1 cellular context compared by ENCODE assay signal in the genomic region with DNA sequence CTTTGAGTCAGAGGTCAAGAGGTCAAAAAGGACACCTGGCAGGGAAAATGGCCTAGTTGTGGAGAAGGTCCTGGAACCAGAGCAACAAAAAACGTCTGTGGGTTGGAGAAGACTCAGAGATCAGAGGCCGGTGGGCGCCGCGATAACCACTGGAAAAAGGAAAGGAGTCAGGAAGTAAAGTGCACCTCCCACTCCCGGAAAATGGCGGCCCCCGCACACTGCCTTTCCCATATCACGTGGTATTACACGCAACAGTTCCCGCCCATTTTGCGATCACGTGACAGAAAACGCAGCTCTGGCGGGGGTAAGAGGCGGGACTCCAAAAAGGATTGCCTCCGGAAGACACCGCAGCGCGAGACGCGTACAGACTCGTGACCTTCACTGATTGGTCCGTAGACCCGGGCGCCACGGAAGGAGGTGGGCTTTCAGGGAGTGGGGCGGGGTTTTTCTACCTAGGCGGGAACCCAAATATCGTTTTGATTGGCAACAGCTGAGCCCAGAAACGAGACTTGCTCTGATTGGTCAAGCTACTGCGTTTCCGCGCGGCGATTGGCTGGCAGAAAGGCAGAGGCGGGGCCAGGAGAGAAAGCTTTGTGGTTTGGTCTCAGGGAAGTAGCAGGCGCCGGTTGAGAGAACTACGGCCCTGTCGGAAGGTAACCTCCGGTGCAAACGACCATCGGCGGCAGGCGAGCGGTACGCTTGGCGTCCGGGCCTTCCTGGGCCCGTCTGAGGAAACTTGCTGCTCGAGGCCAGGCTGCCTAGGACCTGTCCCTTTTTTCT.
TF ChIP-seq lines count a peak whose summit lies in the region.

Gene ACTMAP (minus strand): TSS at position 193 of the 780 bp plus-strand sequence. CDS start 674 bp downstream, outside the sequence.

TF ChIP-seq in HEK293, 187 proteins besides CTCF, POLR2A, EP300 and RAD21 (continued from another document and continues in another):
- no peak for TF ChIP-seq ZNF423 (tag by site-specific recombination; IDR thresholded peaks at IDR 0.05)
- TF ChIP-seq, protein P1, sequence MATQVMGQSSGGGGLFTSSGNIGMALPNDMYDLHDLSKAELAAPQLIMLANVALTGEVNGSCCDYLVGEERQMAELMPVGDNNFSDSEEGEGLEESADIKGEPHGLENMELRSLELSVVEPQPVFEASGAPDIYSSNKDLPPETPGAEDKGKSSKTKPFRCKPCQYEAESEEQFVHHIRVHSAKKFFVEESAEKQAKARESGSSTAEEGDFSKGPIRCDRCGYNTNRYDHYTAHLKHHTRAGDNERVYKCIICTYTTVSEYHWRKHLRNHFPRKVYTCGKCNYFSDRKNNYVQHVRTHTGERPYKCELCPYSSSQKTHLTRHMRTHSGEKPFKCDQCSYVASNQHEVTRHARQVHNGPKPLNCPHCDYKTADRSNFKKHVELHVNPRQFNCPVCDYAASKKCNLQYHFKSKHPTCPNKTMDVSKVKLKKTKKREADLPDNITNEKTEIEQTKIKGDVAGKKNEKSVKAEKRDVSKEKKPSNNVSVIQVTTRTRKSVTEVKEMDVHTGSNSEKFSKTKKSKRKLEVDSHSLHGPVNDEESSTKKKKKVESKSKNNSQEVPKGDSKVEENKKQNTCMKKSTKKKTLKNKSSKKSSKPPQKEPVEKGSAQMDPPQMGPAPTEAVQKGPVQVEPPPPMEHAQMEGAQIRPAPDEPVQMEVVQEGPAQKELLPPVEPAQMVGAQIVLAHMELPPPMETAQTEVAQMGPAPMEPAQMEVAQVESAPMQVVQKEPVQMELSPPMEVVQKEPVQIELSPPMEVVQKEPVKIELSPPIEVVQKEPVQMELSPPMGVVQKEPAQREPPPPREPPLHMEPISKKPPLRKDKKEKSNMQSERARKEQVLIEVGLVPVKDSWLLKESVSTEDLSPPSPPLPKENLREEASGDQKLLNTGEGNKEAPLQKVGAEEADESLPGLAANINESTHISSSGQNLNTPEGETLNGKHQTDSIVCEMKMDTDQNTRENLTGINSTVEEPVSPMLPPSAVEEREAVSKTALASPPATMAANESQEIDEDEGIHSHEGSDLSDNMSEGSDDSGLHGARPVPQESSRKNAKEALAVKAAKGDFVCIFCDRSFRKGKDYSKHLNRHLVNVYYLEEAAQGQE (tag by site-specific recombination; IDR thresholded peaks at IDR 0.05) = peak; percentile 56
- no peak for TF ChIP-seq ZNF747 (tag by site-specific recombination; IDR thresholded peaks at IDR 0.05)
- TF ChIP-seq, protein P2, sequence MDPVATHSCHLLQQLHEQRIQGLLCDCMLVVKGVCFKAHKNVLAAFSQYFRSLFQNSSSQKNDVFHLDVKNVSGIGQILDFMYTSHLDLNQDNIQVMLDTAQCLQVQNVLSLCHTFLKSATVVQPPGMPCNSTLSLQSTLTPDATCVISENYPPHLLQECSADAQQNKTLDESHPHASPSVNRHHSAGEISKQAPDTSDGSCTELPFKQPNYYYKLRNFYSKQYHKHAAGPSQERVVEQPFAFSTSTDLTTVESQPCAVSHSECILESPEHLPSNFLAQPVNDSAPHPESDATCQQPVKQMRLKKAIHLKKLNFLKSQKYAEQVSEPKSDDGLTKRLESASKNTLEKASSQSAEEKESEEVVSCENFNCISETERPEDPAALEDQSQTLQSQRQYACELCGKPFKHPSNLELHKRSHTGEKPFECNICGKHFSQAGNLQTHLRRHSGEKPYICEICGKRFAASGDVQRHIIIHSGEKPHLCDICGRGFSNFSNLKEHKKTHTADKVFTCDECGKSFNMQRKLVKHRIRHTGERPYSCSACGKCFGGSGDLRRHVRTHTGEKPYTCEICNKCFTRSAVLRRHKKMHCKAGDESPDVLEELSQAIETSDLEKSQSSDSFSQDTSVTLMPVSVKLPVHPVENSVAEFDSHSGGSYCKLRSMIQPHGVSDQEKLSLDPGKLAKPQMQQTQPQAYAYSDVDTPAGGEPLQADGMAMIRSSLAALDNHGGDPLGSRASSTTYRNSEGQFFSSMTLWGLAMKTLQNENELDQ (tag by site-specific recombination; IDR thresholded peaks at IDR 0.05; ENCODE audit: low read depth) = no peak
- TF ChIP-seq, protein P3, sequence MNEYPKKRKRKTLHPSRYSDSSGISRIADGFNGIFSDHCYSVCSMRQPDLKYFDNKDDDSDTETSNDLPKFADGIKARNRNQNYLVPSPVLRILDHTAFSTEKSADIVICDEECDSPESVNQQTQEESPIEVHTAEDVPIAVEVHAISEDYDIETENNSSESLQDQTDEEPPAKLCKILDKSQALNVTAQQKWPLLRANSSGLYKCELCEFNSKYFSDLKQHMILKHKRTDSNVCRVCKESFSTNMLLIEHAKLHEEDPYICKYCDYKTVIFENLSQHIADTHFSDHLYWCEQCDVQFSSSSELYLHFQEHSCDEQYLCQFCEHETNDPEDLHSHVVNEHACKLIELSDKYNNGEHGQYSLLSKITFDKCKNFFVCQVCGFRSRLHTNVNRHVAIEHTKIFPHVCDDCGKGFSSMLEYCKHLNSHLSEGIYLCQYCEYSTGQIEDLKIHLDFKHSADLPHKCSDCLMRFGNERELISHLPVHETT (tag by site-specific recombination; IDR thresholded peaks at IDR 0.05) = peak; percentile 97
- TF ChIP-seq, protein P4, sequence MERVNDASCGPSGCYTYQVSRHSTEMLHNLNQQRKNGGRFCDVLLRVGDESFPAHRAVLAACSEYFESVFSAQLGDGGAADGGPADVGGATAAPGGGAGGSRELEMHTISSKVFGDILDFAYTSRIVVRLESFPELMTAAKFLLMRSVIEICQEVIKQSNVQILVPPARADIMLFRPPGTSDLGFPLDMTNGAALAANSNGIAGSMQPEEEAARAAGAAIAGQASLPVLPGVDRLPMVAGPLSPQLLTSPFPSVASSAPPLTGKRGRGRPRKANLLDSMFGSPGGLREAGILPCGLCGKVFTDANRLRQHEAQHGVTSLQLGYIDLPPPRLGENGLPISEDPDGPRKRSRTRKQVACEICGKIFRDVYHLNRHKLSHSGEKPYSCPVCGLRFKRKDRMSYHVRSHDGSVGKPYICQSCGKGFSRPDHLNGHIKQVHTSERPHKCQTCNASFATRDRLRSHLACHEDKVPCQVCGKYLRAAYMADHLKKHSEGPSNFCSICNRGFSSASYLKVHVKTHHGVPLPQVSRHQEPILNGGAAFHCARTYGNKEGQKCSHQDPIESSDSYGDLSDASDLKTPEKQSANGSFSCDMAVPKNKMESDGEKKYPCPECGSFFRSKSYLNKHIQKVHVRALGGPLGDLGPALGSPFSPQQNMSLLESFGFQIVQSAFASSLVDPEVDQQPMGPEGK (tag by site-specific recombination; IDR thresholded peaks at IDR 0.05) = peak; percentile 96
- peak; percentile 99 for TF ChIP-seq SP2 (tag by site-specific recombination; IDR thresholded peaks at IDR 0.05)
- 0 out of 2 replicates have a peak, but pooled peaks have one; percentile 5 for TF ChIP-seq ZNF138 (tag by site-specific recombination; IDR thresholded peaks at IDR 0.05; ENCODE audit: borderline replicate concordance)
- TF ChIP-seq ZNF175 (tag by site-specific recombination; IDR thresholded peaks at IDR 0.05) = peak; percentile 76; the same call in 1 of the 2 replicates
- no peak for TF ChIP-seq ZNF777 (tag by site-specific recombination; IDR thresholded peaks at IDR 0.05; ENCODE audit: borderline replicate concordance)
- no peak for TF ChIP-seq ZNF513 (tag by site-specific recombination; IDR thresholded peaks at IDR 0.05)
- no peak for TF ChIP-seq MEIS1 (CRISPR knock-in tag; IDR thresholded peaks at IDR 0.05; ENCODE audit: borderline replicate concordance)
- TF ChIP-seq SCRT1 (tag by site-specific recombination; IDR thresholded peaks at IDR 0.05; ENCODE audit: borderline replicate concordance) = peak; percentile 97
- TF ChIP-seq YY1 (tag by site-specific recombination; IDR thresholded peaks at IDR 0.05) = no peak; the same call in 1 of the 2 replicates
- TF ChIP-seq ZBTB7A (tag by site-specific recombination; IDR thresholded peaks at IDR 0.05; ENCODE audit: low read depth) = peak; percentile 99
- TF ChIP-seq YY2 (tag by site-specific recombination; IDR thresholded peaks at IDR 0.05) = peak; percentile 99
- no peak; the same call in 1 of the 2 replicates for TF ChIP-seq MZF1 (tag by site-specific recombination; IDR thresholded peaks at IDR 0.05; ENCODE audit: borderline replicate concordance)
- peak; percentile 83 for TF ChIP-seq OVOL3 (tag by site-specific recombination; IDR thresholded peaks at IDR 0.05)
- peak; percentile 78 for TF ChIP-seq ZNF184 (tag by site-specific recombination; IDR thresholded peaks at IDR 0.05)
- no peak for TF ChIP-seq ZNF133 (tag by site-specific recombination; IDR thresholded peaks at IDR 0.05)
- peak; percentile 52; the same call in 1 of the 2 replicates for TF ChIP-seq REPIN1 (tag by site-specific recombination; IDR thresholded peaks at IDR 0.05; ENCODE audit: low read depth)
- TF ChIP-seq ZNF335 (tag by site-specific recombination; conservative IDR thresholded peaks at IDR 0.05) = peak; percentile 100
- TF ChIP-seq PRDM1 (tag by site-specific recombination; IDR thresholded peaks at IDR 0.05) = peak; percentile 83
- TF ChIP-seq, protein P5, sequence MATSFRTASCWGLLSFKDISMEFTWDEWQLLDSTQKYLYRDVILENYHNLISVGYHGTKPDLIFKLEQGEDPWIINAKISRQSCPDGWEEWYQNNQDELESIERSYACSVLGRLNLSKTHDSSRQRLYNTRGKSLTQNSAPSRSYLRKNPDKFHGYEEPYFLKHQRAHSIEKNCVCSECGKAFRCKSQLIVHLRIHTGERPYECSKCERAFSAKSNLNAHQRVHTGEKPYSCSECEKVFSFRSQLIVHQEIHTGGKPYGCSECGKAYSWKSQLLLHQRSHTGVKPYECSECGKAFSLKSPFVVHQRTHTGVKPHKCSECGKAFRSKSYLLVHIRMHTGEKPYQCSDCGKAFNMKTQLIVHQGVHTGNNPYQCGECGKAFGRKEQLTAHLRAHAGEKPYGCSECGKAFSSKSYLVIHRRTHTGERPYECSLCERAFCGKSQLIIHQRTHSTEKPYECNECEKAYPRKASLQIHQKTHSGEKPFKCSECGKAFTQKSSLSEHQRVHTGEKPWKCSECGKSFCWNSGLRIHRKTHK (tag by site-specific recombination; IDR thresholded peaks at IDR 0.05) = no peak
- TF ChIP-seq ZEB2 (tag by site-specific recombination; IDR thresholded peaks at IDR 0.05) = peak; percentile 90
- no peak for TF ChIP-seq ZNF560 (tag by site-specific recombination; IDR thresholded peaks at IDR 0.05; ENCODE audit: borderline replicate concordance)
- no peak for TF ChIP-seq ZNF248 (tag by site-specific recombination; IDR thresholded peaks at IDR 0.05)
- no peak for TF ChIP-seq ZNF311 (tag by site-specific recombination; IDR thresholded peaks at IDR 0.05; ENCODE audit: borderline replicate concordance)
- no peak for TF ChIP-seq ZNF155 (tag by site-specific recombination; IDR thresholded peaks at IDR 0.05)
- no peak for TF ChIP-seq ZNF112 (tag by site-specific recombination; IDR thresholded peaks at IDR 0.05)
- no peak for TF ChIP-seq ZNF223 (tag by site-specific recombination; IDR thresholded peaks at IDR 0.05)
- peak; percentile 96 for TF ChIP-seq ZNF324 (tag by site-specific recombination; IDR thresholded peaks at IDR 0.05)
- no peak for TF ChIP-seq ZNF169 (tag by site-specific recombination; IDR thresholded peaks at IDR 0.05)
- no peak for TF ChIP-seq SETDB1 (IDR thresholded peaks at IDR 0.05; ENCODE audit: insufficient read length, low read length)
- TF ChIP-seq ZNF580 (tag by site-specific recombination; IDR thresholded peaks at IDR 0.05) = peak; percentile 83
- TF ChIP-seq ZBTB26 (tag by site-specific recombination; optimal IDR thresholded peaks at IDR 0.05) = no peak
- no peak for TF ChIP-seq ZNF302 (tag by site-specific recombination; IDR thresholded peaks at IDR 0.05; ENCODE audit: low read depth)
- TF ChIP-seq ZNF555 (tag by site-specific recombination; conservative IDR thresholded peaks at IDR 0.05) = no peak
- TF ChIP-seq GFI1B (tag by site-specific recombination; IDR thresholded peaks at IDR 0.05) = peak; percentile 70
- no peak for TF ChIP-seq HOXC10 (CRISPR knock-in tag; IDR thresholded peaks at IDR 0.05)
- TF ChIP-seq HOXD13 (CRISPR knock-in tag; IDR thresholded peaks at IDR 0.05; ENCODE audit: borderline replicate concordance) = no peak
- no peak for TF ChIP-seq ZNF426 (tag by site-specific recombination; IDR thresholded peaks at IDR 0.05)
- TF ChIP-seq, protein P6, sequence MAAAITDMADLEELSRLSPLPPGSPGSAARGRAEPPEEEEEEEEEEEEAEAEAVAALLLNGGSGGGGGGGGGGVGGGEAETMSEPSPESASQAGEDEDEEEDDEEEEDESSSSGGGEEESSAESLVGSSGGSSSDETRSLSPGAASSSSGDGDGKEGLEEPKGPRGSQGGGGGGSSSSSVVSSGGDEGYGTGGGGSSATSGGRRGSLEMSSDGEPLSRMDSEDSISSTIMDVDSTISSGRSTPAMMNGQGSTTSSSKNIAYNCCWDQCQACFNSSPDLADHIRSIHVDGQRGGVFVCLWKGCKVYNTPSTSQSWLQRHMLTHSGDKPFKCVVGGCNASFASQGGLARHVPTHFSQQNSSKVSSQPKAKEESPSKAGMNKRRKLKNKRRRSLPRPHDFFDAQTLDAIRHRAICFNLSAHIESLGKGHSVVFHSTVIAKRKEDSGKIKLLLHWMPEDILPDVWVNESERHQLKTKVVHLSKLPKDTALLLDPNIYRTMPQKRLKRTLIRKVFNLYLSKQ (tag by site-specific recombination; IDR thresholded peaks at IDR 0.05; ENCODE audit: borderline replicate concordance) = no peak
- peak; percentile 74; the same call in 1 of the 2 replicates for TF ChIP-seq ZNF76 (tag by site-specific recombination; IDR thresholded peaks at IDR 0.05; ENCODE audit: borderline replicate concordance, low read depth)
- TF ChIP-seq ZBTB20 (tag by site-specific recombination; IDR thresholded peaks at IDR 0.05) = peak; percentile 25; the same call in 1 of the 2 replicates
- peak; percentile 92 for TF ChIP-seq ZXDB (tag by site-specific recombination; IDR thresholded peaks at IDR 0.05)
- no peak for TF ChIP-seq GLI4 (tag by site-specific recombination; IDR thresholded peaks at IDR 0.05)
- peak; percentile 90 for TF ChIP-seq ZNF629 (tag by site-specific recombination; IDR thresholded peaks at IDR 0.05)
- peak; percentile 100 for TF ChIP-seq SP3 (tag by site-specific recombination; IDR thresholded peaks at IDR 0.05)
